In the genomic region with DNA sequence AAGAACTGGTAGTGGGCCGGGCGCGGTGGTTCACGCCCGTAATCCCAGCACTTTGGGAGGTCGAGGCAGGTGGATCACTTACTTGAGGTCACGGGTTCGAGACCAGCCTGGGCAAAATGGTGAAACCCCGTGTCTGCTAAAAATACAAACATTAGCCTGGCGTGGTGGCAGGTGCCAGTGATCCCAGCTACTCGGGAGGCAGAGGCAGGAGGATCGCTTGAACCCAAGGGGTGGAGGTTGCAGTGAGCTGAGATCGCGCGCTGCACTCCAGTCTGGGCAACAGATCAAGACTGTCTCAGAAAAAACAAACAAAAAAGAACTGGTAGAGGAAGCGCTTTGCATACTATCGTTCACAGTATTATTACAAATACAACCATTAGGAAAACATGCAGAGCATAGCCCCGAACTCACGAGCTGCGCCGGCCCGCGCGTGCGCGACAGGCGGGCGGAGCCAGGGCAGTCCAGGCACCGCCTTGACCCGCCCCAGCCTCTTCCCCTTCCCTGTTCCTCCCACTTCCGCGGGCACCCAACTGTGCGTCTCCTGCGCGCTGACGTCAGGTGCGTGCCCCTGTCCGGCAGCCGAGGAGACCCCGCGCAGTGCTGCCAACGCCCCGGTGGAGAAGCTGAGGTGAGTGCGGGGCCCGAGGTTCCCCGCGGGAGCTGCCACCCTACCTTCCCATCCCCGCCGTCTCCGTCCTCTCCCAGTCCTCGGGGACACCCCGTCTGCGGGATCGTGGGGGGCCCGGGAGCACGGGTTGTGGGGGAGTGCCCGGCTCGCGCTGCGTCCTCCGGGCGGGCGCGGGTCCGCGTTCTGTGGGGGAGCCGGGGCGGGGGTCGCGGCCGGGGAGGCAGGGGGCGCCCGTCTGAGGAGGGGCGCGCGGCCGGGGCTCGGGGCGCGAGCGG, we compare ENCODE assay signal across 8 cellular contexts. TPM values are rescaled to one million over a fixed set of nuclear protein-coding genes. Genes with fewer than 3 reads are reported as not detected.
DNase-seq lines count a peak whose midpoint lies in the region; ATAC-seq and TF ChIP-seq lines count a peak whose summit lies in the region.

A gene (plus strand): TSS at position 595 of the 903 bp plus-strand sequence. CDS start 25,770 bp downstream, outside the sequence.

- H3K4me3 Mint-ChIP-seq in T-helper 1 cell treated with Interleukin-12 subunit alpha and Interleukin-12 subunit beta and Interleukin-4 antibody, amounts not matched to agents 30 μg/mL and 1 μg/mL, for 36 hours, result peak within 1 kb of the TSS; percentile 99

- peak; percentile 99 for TF ChIP-seq POLR2A in prostate gland (IDR thresholded peaks at IDR 0.05)

- H3K4me1 ChIP-seq in prostate gland (replicated peaks), result peaks cover 12% of the 10 kb centered on the region

- H3K27me3 Mint-ChIP-seq in T-helper 1 cell treated with Interleukin-12 subunit alpha and Interleukin-12 subunit beta and Interleukin-4 antibody, amounts not matched to agents 30 μg/mL and 1 μg/mL, for 36 hours (ENCODE audit: low read depth), result no peaks in the 10 kb centered on the region

- H3K27ac ChIP-seq in prostate gland, result peak within 1 kb of the TSS; percentile 99

- intact Hi-C loops in left cardiac atrium (cut with DNase I) (no loop called here), prostate gland (cut with DNase I) (no loop called here)

- H3K4me3 ChIP-seq in prostate gland, result peak within 1 kb of the TSS; percentile 94 to 98

- no peak for TF ChIP-seq CTCF in GM13977 (IDR thresholded peaks at IDR 0.05; ENCODE audit: extremely low read depth, insufficient read depth, missing control alignments)
- peak in 1 of 4 experiments; percentile 14 for TF ChIP-seq CTCF in prostate gland (IDR thresholded peaks at IDR 0.05)

- H3K9me3 Mint-ChIP-seq in T-helper 1 cell treated with Interleukin-12 subunit alpha and Interleukin-12 subunit beta and Interleukin-4 antibody, amounts not matched to agents 30 μg/mL and 1 μg/mL, for 36 hours, result no peaks in the 10 kb centered on the region

- H3K27me3 ChIP-seq in prostate gland (replicated peaks; ENCODE audit: insufficient read depth), result no peaks in the 10 kb centered on the region

- peaks cover 36% of the 10 kb centered on the region for H3K36me3 Mint-ChIP-seq in T-helper 1 cell treated with Interleukin-12 subunit alpha and Interleukin-12 subunit beta and Interleukin-4 antibody, amounts not matched to agents 30 μg/mL and 1 μg/mL, for 36 hours (ENCODE audit: low read depth)

- peaks cover 64% of the 10 kb centered on the region for H3K4me1 Mint-ChIP-seq in T-helper 1 cell treated with Interleukin-12 subunit alpha and Interleukin-12 subunit beta and Interleukin-4 antibody, amounts not matched to agents 30 μg/mL and 1 μg/mL, for 36 hours (ENCODE audit: low read depth)

- no peaks in the 10 kb centered on the region for H3K36me3 ChIP-seq in prostate gland

- in situ Hi-C loops in GM13977 (cut with MboI; ENCODE audit: low pct_unique_long_range_greater_than_20kb, low sequenced_read_pairs, unreplicated experiment), result no loop called here

- no peaks in the 10 kb centered on the region for H3K9me3 ChIP-seq in prostate gland

- WGBS in prostate gland, result 13% methylated on average over 79 of the region's 81 CpGs

- peak within 1 kb of the TSS; percentile 99 for H3K27ac Mint-ChIP-seq in T-helper 1 cell treated with Interleukin-12 subunit alpha and Interleukin-12 subunit beta and Interleukin-4 antibody, amounts not matched to agents 30 μg/mL and 1 μg/mL, for 36 hours

- ATAC-seq in HG02884 (IDR thresholded peaks at IDR 0.05; ENCODE audit: unreplicated experiment), result peak; percentile 79
- peak; percentile 98 for ATAC-seq in left cardiac atrium

- DNase-seq in GM13977 (ENCODE audit: low spot score) (peak; percentile 93), NCI-H1694 treated with DMSO at 0.1 percent for 48 hours (lab: John Stamatoyannopoulos, UW) (peak; percentile 83), amniotic stem cell (lab: John Stamatoyannopoulos, UW) (peak; percentile 89), left cardiac atrium (peak; percentile 97), prostate gland (ENCODE audit: low spot score) (peak; percentile 97), ureter (ENCODE audit: low spot score) (peak; percentile 98)

RNA-seq across cellular contexts. Expression of the gene that starts here (rescaled TPM):
- total RNA-seq in left cardiac atrium (100 to 1,000 TPM; 149 to 170 TPM), prostate gland (100 to 1,000 TPM; 164 to 182 TPM), ureter (326 TPM)

Comparison
In these comparisons a context has a peak if more than half of its experiments do, and no peak if none do; other contexts are left out.
1. Peak in every context shown above with its lines: DNase-seq, ATAC-seq, H3K4me3 ChIP-seq and H3K27ac ChIP-seq.